8 cellular contexts compared by ENCODE assay signal in genomic region chr2:21317131-21317530, GRCh38.
DNase-seq lines count a peak whose midpoint lies in the region; ATAC-seq and TF ChIP-seq lines count a peak whose summit lies in the region.

No MANE protein-coding gene starts in this region.

- H3K9me3 ChIP-seq in left ventricle myocardium inferior (replicated peaks) (no peaks in the 10 kb centered on the region), gastrocnemius medialis (no peaks in the 10 kb centered on the region)

- intact Hi-C loops in activated naive CD4-positive, alpha-beta T cell treated with anti-CD3 and anti-CD28 coated beads for 36 hours (cut with micrococcal nuclease): loop anchor here (1.0 to 5.0 kb wide), 2 partner anchors 274 to 655 kb away; no protein-coding TSS in a partner anchor
- intact Hi-C loops in activated CD8-positive, alpha-beta T cell treated with anti-CD3 and anti-CD28 coated beads for 36 hours (cut with micrococcal nuclease): loop anchor here (2.0 kb wide), 1 partner anchor 276 kb away; no protein-coding TSS in a partner anchor
- intact Hi-C loops in left ventricle myocardium inferior (cut with micrococcal nuclease): no loop called here
- intact Hi-C loops in gastrocnemius medialis (cut with DNase I; ENCODE audit: low total_unique reads): loop anchor here (1.0 to 5.0 kb wide), 3 partner anchors 140 to 655 kb away; no protein-coding TSS in a partner anchor

- H3K36me3 ChIP-seq in left ventricle myocardium inferior (no peaks in the 10 kb centered on the region), gastrocnemius medialis (no peaks in the 10 kb centered on the region)

- peak; percentile 86 for ATAC-seq in GM21529 (IDR thresholded peaks at IDR 0.05; ENCODE audit: unreplicated experiment)
- ATAC-seq in activated CD8-positive, alpha-beta T cell treated with anti-CD3 and anti-CD28 coated beads for 36 hours: no peak
- ATAC-seq in gastrocnemius medialis: no peak

- peak; percentile 61 for TF ChIP-seq CTCF in activated CD8-positive, alpha-beta T cell treated with anti-CD3 and anti-CD28 coated beads for 36 hours (IDR thresholded peaks at IDR 0.05)
- TF ChIP-seq CTCF in left ventricle myocardium inferior (IDR thresholded peaks at IDR 0.05; ENCODE audit: borderline replicate concordance): peak; percentile 81
- TF ChIP-seq CTCF in gastrocnemius medialis (IDR thresholded peaks at IDR 0.05 in 4 of 5, conservative IDR thresholded peaks at IDR 0.05 in 1 of 5): peak in 4 of 5 experiments; percentile 18 to 61 (median 48)

- no peaks in the 10 kb centered on the region for H3K9me3 Mint-ChIP-seq in activated naive CD4-positive, alpha-beta T cell treated with anti-CD3 and anti-CD28 coated beads for 36 hours
- H3K9me3 Mint-ChIP-seq in activated CD8-positive, alpha-beta T cell treated with anti-CD3 and anti-CD28 coated beads for 36 hours: peaks cover 1% of the 10 kb centered on the region

- H3K36me3 Mint-ChIP-seq in activated naive CD4-positive, alpha-beta T cell treated with anti-CD3 and anti-CD28 coated beads for 36 hours (ENCODE audit: low read depth): no peaks in the 10 kb centered on the region
- no peaks in the 10 kb centered on the region for H3K36me3 Mint-ChIP-seq in activated CD8-positive, alpha-beta T cell treated with anti-CD3 and anti-CD28 coated beads for 36 hours (ENCODE audit: low read depth)

- no peaks in the 10 kb centered on the region for H3K4me1 Mint-ChIP-seq in activated naive CD4-positive, alpha-beta T cell treated with anti-CD3 and anti-CD28 coated beads for 36 hours (ENCODE audit: low read depth)
- no peaks in the 10 kb centered on the region for H3K4me1 Mint-ChIP-seq in activated CD8-positive, alpha-beta T cell treated with anti-CD3 and anti-CD28 coated beads for 36 hours (ENCODE audit: low read depth)

- H3K4me1 ChIP-seq in left ventricle myocardium inferior (no peaks in the 10 kb centered on the region), gastrocnemius medialis (no peaks in the 10 kb centered on the region)

- no peak for TF ChIP-seq POLR2A in gastrocnemius medialis (IDR thresholded peaks at IDR 0.05)

- no peaks in the 10 kb centered on the region for H3K27me3 Mint-ChIP-seq in activated naive CD4-positive, alpha-beta T cell treated with anti-CD3 and anti-CD28 coated beads for 36 hours (ENCODE audit: low read depth)
- H3K27me3 Mint-ChIP-seq in activated CD8-positive, alpha-beta T cell treated with anti-CD3 and anti-CD28 coated beads for 36 hours: no peaks in the 10 kb centered on the region

- H3K27me3 ChIP-seq in left ventricle myocardium inferior (ENCODE audit: low read depth): no peaks in the 10 kb centered on the region
- no peaks in the 10 kb centered on the region for H3K27me3 ChIP-seq in gastrocnemius medialis

- POLR2A ChIA-PET in activated CD8-positive, alpha-beta T cell treated with anti-CD3 and anti-CD28 coated beads for 36 hours (lab: Charles Lee): no interaction called here

- CTCF ChIA-PET in activated naive CD4-positive, alpha-beta T cell treated with anti-CD3 and anti-CD28 coated beads for 36 hours (lab: Charles Lee): interaction anchor here (0.7 to 1.8 kb wide), 7 partner anchors 13 to 273 kb away, joined by 3 to 5 read pairs (median 4); partner anchors contain the start of gene APOB
- CTCF ChIA-PET in activated CD8-positive, alpha-beta T cell treated with anti-CD3 and anti-CD28 coated beads for 36 hours (lab: Charles Lee): interaction anchor here (0.8 to 2.7 kb wide), 16 partner anchors 8 to 294 kb away, joined by 3 to 16 read pairs (median 4); no protein-coding TSS in a partner anchor

- H3K4me3 Mint-ChIP-seq in activated naive CD4-positive, alpha-beta T cell treated with anti-CD3 and anti-CD28 coated beads for 36 hours: no peak overlapping the region
- H3K4me3 Mint-ChIP-seq in activated CD8-positive, alpha-beta T cell treated with anti-CD3 and anti-CD28 coated beads for 36 hours: no peak overlapping the region

- in situ Hi-C loops in gastrocnemius medialis (cut with MboI; ENCODE audit: low sequenced_read_pairs in 4 of 4): loop anchor here in 2 of 4 donors (10.0 kb wide), 2 partner anchors 142 to 272 kb away; partner anchors contain the start of gene APOB (in 2 of the 2)

- no peak overlapping the region for H3K27ac Mint-ChIP-seq in activated naive CD4-positive, alpha-beta T cell treated with anti-CD3 and anti-CD28 coated beads for 36 hours
- no peak overlapping the region for H3K27ac Mint-ChIP-seq in activated CD8-positive, alpha-beta T cell treated with anti-CD3 and anti-CD28 coated beads for 36 hours

- H3K27ac ChIP-seq in left ventricle myocardium inferior (replicated peaks): no peak overlapping the region
- no peak overlapping the region for H3K27ac ChIP-seq in gastrocnemius medialis

- peak; percentile 43 for DNase-seq in activated naive CD4-positive, alpha-beta T cell treated with anti-CD3 and anti-CD28 coated beads for 36 hours
- no peak for DNase-seq in activated naive CD4-positive, alpha-beta T cell treated with anti-CD3 and anti-CD28 coated beads, Interleukin-2, amount 50 U/mL, for 16 hours
- DNase-seq in LoVo (ENCODE audit: low spot score): peak; percentile 35
- peak; percentile 58 for DNase-seq in activated CD8-positive, alpha-beta T cell treated with anti-CD3 and anti-CD28 coated beads for 36 hours
- peak; percentile 27 for DNase-seq in left ventricle myocardium inferior
- no peak for DNase-seq in gastrocnemius medialis
- no peak for DNase-seq in T-helper 9 cell

- no peak overlapping the region for H3K4me3 ChIP-seq in left ventricle myocardium inferior
- H3K4me3 ChIP-seq in gastrocnemius medialis: no peak overlapping the region

Comparison
In these comparisons a context has a peak if more than half of its experiments do, and no peak if none do; other contexts are left out.
1. DNase-seq: peak in activated naive CD4-positive, alpha-beta T cell treated with anti-CD3 and anti-CD28 coated beads for 36 hours (single experiment), LoVo (single experiment), activated CD8-positive, alpha-beta T cell treated with anti-CD3 and anti-CD28 coated beads for 36 hours (single experiment) and left ventricle myocardium inferior (single experiment); none in activated naive CD4-positive, alpha-beta T cell treated with anti-CD3 and anti-CD28 coated beads, Interleukin-2, amount 50 U/mL, for 16 hours (single experiment), gastrocnemius medialis (0 of 2) and T-helper 9 cell (single experiment).
2. Peak in every context shown above with its lines, with median percentiles within 50 percentile points of each other: CTCF ChIP-seq.